Comparison of ENCODE assay signal across 8 cellular contexts in genomic region chr19:45791744-45792481, GRCh38. TPM values are rescaled to one million over a fixed set of nuclear protein-coding genes. Genes with fewer than 3 reads are reported as not detected.
DNase-seq lines count a peak whose midpoint lies in the region; ATAC-seq lines count a peak whose summit lies in the region.

No MANE protein-coding gene starts in this region.

- peak; percentile 2 for ATAC-seq in central memory CD8-positive, alpha-beta T cell (replicated peaks; ENCODE audit: extremely low read depth, poor library complexity, severe bottlenecking)
- ATAC-seq in naive thymus-derived CD4-positive, alpha-beta T cell = no peak

- no peaks in the 10 kb centered on the region for H3K9me3 ChIP-seq in HUES64 (ENCODE audit: insufficient read depth, low read depth, low read length)
- no peaks in the 10 kb centered on the region for H3K9me3 ChIP-seq in naive thymus-derived CD4-positive, alpha-beta T cell (ENCODE audit: control insufficient read depth in 2 of 3, low read length in 3 of 3)

- peaks cover 30% of the 10 kb centered on the region for H3K36me3 ChIP-seq in HUES64 (ENCODE audit: insufficient read depth, low read length)
- peaks cover 0 to 16% (median 10%) of the 10 kb centered on the region in 3 experiments for H3K36me3 ChIP-seq in naive thymus-derived CD4-positive, alpha-beta T cell (ENCODE audit: control insufficient read depth in 2 of 3, insufficient read depth in 3 of 3, low read length in 3 of 3)

- no peaks in the 10 kb centered on the region; the same call in 1 of the 2 replicates for H3K4me1 ChIP-seq in HUES64 (ENCODE audit: insufficient read depth, low read length)
- peaks cover 25 to 28% of the 10 kb centered on the region in 2 donors for H3K4me1 ChIP-seq in naive thymus-derived CD4-positive, alpha-beta T cell (ENCODE audit: control insufficient read depth in 2 of 2, insufficient read depth in 2 of 2, low read length in 2 of 2)

- peak overlapping the region; percentile 85 for H3K4me3 Mint-ChIP-seq in central memory CD8-positive, alpha-beta T cell
- H3K4me3 Mint-ChIP-seq in naive thymus-derived CD4-positive, alpha-beta T cell = peak overlapping the region; percentile 81 to 93 (median 86)

- peaks cover 10% of the 10 kb centered on the region for H3K27me3 Mint-ChIP-seq in central memory CD8-positive, alpha-beta T cell
- H3K27me3 Mint-ChIP-seq in naive thymus-derived CD4-positive, alpha-beta T cell = peaks cover 5 to 76% (median 38%) of the 10 kb centered on the region in 5 donors

- peaks cover 23% of the 10 kb centered on the region for H3K36me3 Mint-ChIP-seq in central memory CD8-positive, alpha-beta T cell (ENCODE audit: insufficient read depth)
- H3K36me3 Mint-ChIP-seq in naive thymus-derived CD4-positive, alpha-beta T cell = peaks cover 8 to 29% (median 21%) of the 10 kb centered on the region in 5 donors

- no peaks in the 10 kb centered on the region for H3K9me3 Mint-ChIP-seq in central memory CD8-positive, alpha-beta T cell
- H3K9me3 Mint-ChIP-seq in naive thymus-derived CD4-positive, alpha-beta T cell = peaks cover 0 to 2% (median 0%) of the 10 kb centered on the region in 11 donors

- intact Hi-C loops in naive thymus-derived CD4-positive, alpha-beta T cell (cut with micrococcal nuclease) = loop anchor here (1.0 to 10.0 kb wide), 11 partner anchors 13 to 203 kb away; partner anchors contain the start of genes CCDC61 (in 2 of the 2), IRF2BP1 (in 2 of the 2), QPCTL (in 2 of the 2) and SYMPK (in 2 of the 2)

- H3K4me1 Mint-ChIP-seq in central memory CD8-positive, alpha-beta T cell = peaks cover 48% of the 10 kb centered on the region
- H3K4me1 Mint-ChIP-seq in naive thymus-derived CD4-positive, alpha-beta T cell = peaks cover 31 to 44% (median 41%) of the 10 kb centered on the region in 7 donors

- CTCF ChIA-PET in naive thymus-derived CD4-positive, alpha-beta T cell (lab: Charles Lee) = interaction anchor here (1.6 kb wide), 1 partner anchor 23 kb away, joined by 4 read pairs; the partner anchor contains the start of gene SIX5

- DNase-seq in DMS 273 (lab: John Stamatoyannopoulos, UW; ENCODE audit: unreplicated experiment) (peak; percentile 58), DMS 273 treated with DMSO at 0.1 percent for 48 hours (lab: John Stamatoyannopoulos, UW) (no peak), NCI-H1930 (lab: John Stamatoyannopoulos, UW) (no peak), NCI-H2029 (lab: John Stamatoyannopoulos, UW) (no peak), nucleus accumbens (lab: John Stamatoyannopoulos, UW) (no peak)
- no peak for DNase-seq in central memory CD8-positive, alpha-beta T cell (ENCODE audit: low spot score in 2 of 2)
- peak in 1 of 9 donors; percentile 42 for DNase-seq in naive thymus-derived CD4-positive, alpha-beta T cell

- H3K27ac Mint-ChIP-seq in central memory CD8-positive, alpha-beta T cell (ENCODE audit: low read depth) = peak overlapping the region; percentile 92
- peak overlapping the region; percentile 39 to 86 (median 79) for H3K27ac Mint-ChIP-seq in naive thymus-derived CD4-positive, alpha-beta T cell

- H3K4me3 ChIP-seq in HUES64 (ENCODE audit: low read length) = peak overlapping the region; percentile 89
- peak overlapping the region; percentile 61 for H3K4me3 ChIP-seq in naive thymus-derived CD4-positive, alpha-beta T cell (ENCODE audit: low read length)

- POLR2A ChIA-PET in naive thymus-derived CD4-positive, alpha-beta T cell (lab: Charles Lee) = interaction anchor here (1.1 to 1.9 kb wide), 5 partner anchors 9 to 75 kb away, joined by 4 to 7 read pairs (median 5); partner anchors contain the start of genes DMPK and SIX5

- H3K9ac ChIP-seq in HUES64 (ENCODE audit: low read depth, low read length) = peak overlapping the region; percentile 92

- H3K27me3 ChIP-seq in HUES64 (ENCODE audit: insufficient read depth, low read length) = no peaks in the 10 kb centered on the region
- peaks cover 0 to 8% of the 10 kb centered on the region in 2 donors for H3K27me3 ChIP-seq in naive thymus-derived CD4-positive, alpha-beta T cell (ENCODE audit: control insufficient read depth in 2 of 2, insufficient read depth in 2 of 2, low read length in 2 of 2)

- whole genome bisulfite sequencing in HUES64 = 9% methylated on average over 34 of the region's 34 CpGs

- no peak overlapping the region for H3K27ac ChIP-seq in HUES64 (ENCODE audit: low read depth, low read length)
- no peak overlapping the region for H3K27ac ChIP-seq in naive thymus-derived CD4-positive, alpha-beta T cell (ENCODE audit: low read depth, low read length)

RNA-seq across cellular contexts. Expression of gene DMWD, which starts 0.7 kb away (rescaled TPM):
- 25.0 TPM for polyA plus RNA-seq in HUES64 (2013, experiment 1 of 2)
- polyA plus RNA-seq in HUES64 (2013, experiment 2 of 2) = 25.9 TPM
- 10 to 100 TPM; 18.7 to 43.2 (median 35.4) TPM for total RNA-seq in naive thymus-derived CD4-positive, alpha-beta T cell
- 1 to 10 TPM; 3.7 to 7.2 TPM for polyA plus RNA-seq in naive thymus-derived CD4-positive, alpha-beta T cell

RNA-seq across cellular contexts. Expression of gene DMPK, which starts 9.6 kb away (rescaled TPM):
- 17.9 TPM for polyA plus RNA-seq in HUES64 (2013, experiment 1 of 2)
- polyA plus RNA-seq in HUES64 (2013, experiment 2 of 2) = 14.0 TPM
- 10 to 100 TPM; 15.0 to 33.9 (median 25.2) TPM for total RNA-seq in naive thymus-derived CD4-positive, alpha-beta T cell
- polyA plus RNA-seq in naive thymus-derived CD4-positive, alpha-beta T cell = 1 to 10 TPM in 1 of 2 donors, under 1 TPM in 1; 0.20 to 1.8 TPM

RNA-seq across cellular contexts. Expression of gene SIX5, which starts 22.9 kb away (rescaled TPM):
- polyA plus RNA-seq in HUES64 (2013, experiment 1 of 2) = 21.2 TPM
- polyA plus RNA-seq in HUES64 (2013, experiment 2 of 2) = 21.5 TPM
- 1 to 10 TPM in 4 of 5 experiments, under 1 TPM in 1; 0.92 to 2.3 (median 1.1) TPM for total RNA-seq in naive thymus-derived CD4-positive, alpha-beta T cell
- under 1 TPM; 0.15 to 0.17 TPM for polyA plus RNA-seq in naive thymus-derived CD4-positive, alpha-beta T cell

RNA-seq across cellular contexts. Expression of gene RSPH6A, which starts 23.2 kb away (rescaled TPM):
- not detected for polyA plus RNA-seq in HUES64 (2013, experiment 1 of 2)
- not detected for polyA plus RNA-seq in HUES64 (2013, experiment 2 of 2)
- total RNA-seq in naive thymus-derived CD4-positive, alpha-beta T cell = under 1 TPM; 0.20 to 0.78 (median 0.56) TPM
- polyA plus RNA-seq in naive thymus-derived CD4-positive, alpha-beta T cell = not detected

RNA-seq across cellular contexts. Expression of gene MEIOSIN, which starts 58.7 kb away (rescaled TPM):
- polyA plus RNA-seq in HUES64 (2013, experiment 1 of 2) = not detected
- 0.13 TPM for polyA plus RNA-seq in HUES64 (2013, experiment 2 of 2)
- not detected for total RNA-seq in naive thymus-derived CD4-positive, alpha-beta T cell
- polyA plus RNA-seq in naive thymus-derived CD4-positive, alpha-beta T cell = not detected
